22 cellular contexts compared by ENCODE assay signal in the genomic region with DNA sequence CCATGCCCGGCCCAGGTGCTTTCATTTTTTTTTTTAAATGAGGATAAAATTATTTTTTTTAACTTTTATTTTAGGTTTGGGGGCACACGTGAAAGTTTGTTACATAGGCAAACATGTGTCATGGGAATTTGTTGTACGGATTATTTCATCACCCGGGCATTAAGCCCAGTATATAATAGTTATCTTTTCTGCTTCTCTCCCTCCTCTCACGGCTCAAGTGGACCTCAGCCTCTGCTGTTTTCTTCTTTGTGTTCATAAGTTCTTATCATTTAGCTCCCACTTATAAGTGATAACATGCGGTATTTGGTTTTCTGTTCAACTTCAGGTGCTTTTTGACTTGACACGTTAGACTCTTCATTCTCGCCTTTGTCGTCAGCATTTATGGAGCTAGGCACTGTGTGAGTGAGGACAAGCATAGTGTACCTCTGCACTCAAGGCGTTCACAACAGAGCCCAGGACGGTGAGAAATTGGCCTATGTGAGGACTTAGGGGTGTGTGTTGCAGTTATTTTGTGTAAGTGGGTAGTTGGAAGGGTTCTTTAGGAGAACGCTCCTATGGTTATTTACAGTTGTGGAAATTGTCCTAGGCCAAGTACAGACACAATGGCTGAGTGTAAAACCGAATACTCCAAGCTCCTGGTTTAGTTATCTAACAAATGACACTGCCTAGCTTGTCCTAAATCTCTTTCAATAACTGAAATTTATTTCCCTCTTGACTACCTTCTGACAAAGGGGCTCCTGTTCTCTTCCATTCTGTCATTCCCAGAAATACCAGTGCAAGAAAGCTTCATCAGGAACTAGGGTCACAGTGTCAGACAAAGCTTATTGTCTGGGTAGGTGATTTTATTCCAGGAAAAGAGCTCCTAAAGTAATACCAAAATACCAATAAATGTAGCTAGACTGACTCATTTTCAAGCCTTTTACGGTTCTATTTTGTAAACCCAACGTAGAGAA.
DNase-seq lines count a peak whose midpoint lies in the region; FAIRE-seq and TF ChIP-seq lines count a peak whose summit lies in the region.
"Had no signal": no experiment of that assay in that cellular context is flagged by ENCODE, and none has a peak within 500 bp of the region (broad histone marks: within the 10 kb centered on the region; RNA-seq: fewer than 3 reads in every experiment).

No MANE protein-coding gene starts in this region.

- no peak overlapping the region for H3K9ac ChIP-seq in astrocyte (ENCODE audit: low read length)

- intact Hi-C loops in left ventricle myocardium inferior (cut with micrococcal nuclease), result loop anchor here (10.0 kb wide), 1 partner anchor 205 kb away; a partner anchor contains a TSS

- no peaks in the 10 kb centered on the region for H3K36me3 ChIP-seq in astrocyte (ENCODE audit: insufficient read depth, low read length)
- H3K36me3 ChIP-seq in left ventricle myocardium inferior, result no peaks in the 10 kb centered on the region
- H3K36me3 ChIP-seq: sigmoid colon, upper lobe of right lung had no signal

- H3K27me3 Mint-ChIP-seq in HFFc6 (ENCODE audit: insufficient read depth), result no peaks in the 10 kb centered on the region; the same call in 1 of the 2 replicates
- H3K27me3 Mint-ChIP-seq in astrocyte (ENCODE audit: low read depth, unreplicated experiment), result peaks cover 6% of the 10 kb centered on the region
- H3K27me3 Mint-ChIP-seq: stimulated activated naive CD8-positive, alpha-beta T cell treated with anti-CD3 and anti-CD28 coated beads, Interleukin-15, amount 100 ng/mL, for 72 hours had no signal

- H3K27me3 ChIP-seq in astrocyte (ENCODE audit: insufficient read depth, low read length) (no peaks in the 10 kb centered on the region), left ventricle myocardium inferior (ENCODE audit: low read depth) (no peaks in the 10 kb centered on the region)
- H3K27me3 ChIP-seq: sigmoid colon, upper lobe of right lung had no signal

- H3K4me3 Mint-ChIP-seq in HFFc6, result peak overlapping the region; percentile 6; the same call in 1 of the 2 replicates
- H3K4me3 Mint-ChIP-seq in astrocyte (ENCODE audit: unreplicated experiment), result no peak overlapping the region
- H3K4me3 Mint-ChIP-seq: activated T-helper 1 cell treated with anti-CD3 and anti-CD28 coated beads, Interleukin-12 subunit alpha, Interleukin-12 subunit beta, Interleukin-2, Interleukin-4 antibody, amounts not matched to agents 30 ng/mL and 10 ng/mL and 1 ng/mL, durations not matched to agents 14 hours and 24 hours and 36 hours; stimulated activated naive CD8-positive, alpha-beta T cell treated with anti-CD3 and anti-CD28 coated beads, Interleukin-15, amount 100 ng/mL, for 72 hours had no signal

- H3K36me3 Mint-ChIP-seq in HFFc6 (ENCODE audit: low read depth) (peaks cover 4% of the 10 kb centered on the region; the same call in 1 of the 2 replicates), astrocyte (ENCODE audit: low read depth, unreplicated experiment) (no peaks in the 10 kb centered on the region)

- no peak overlapping the region for H2AFZ ChIP-seq in astrocyte (ENCODE audit: low read depth, low read length)

- no peak for TF ChIP-seq CTCF in HFFc6 (IDR thresholded peaks at IDR 0.05)
- no peak for TF ChIP-seq CTCF in astrocyte (IDR thresholded peaks at IDR 0.05; ENCODE audit: insufficient read depth, low read depth, low read length)
- no peak for TF ChIP-seq CTCF in left ventricle myocardium inferior (IDR thresholded peaks at IDR 0.05; ENCODE audit: borderline replicate concordance)

- no peak overlapping the region for H3K4me3 ChIP-seq in astrocyte (ENCODE audit: insufficient read depth, low read depth, low read length)
- H3K4me3 ChIP-seq in left ventricle myocardium inferior, result no peak overlapping the region
- H3K4me3 ChIP-seq: sigmoid colon, upper lobe of right lung had no signal

- TF ChIP-seq POLR2A in GM12892 (IDR thresholded peaks at IDR 0.05; ENCODE audit: low read depth, low read length), result no peak

- H3K27ac ChIP-seq in astrocyte (ENCODE audit: low read depth, low read length) (peak overlapping the region; percentile 29), left ventricle myocardium inferior (replicated peaks) (peak overlapping the region; percentile 4)
- H3K27ac ChIP-seq: HL-60, sigmoid colon, upper lobe of right lung had no signal

- no peaks in the 10 kb centered on the region for H4K20me1 ChIP-seq in astrocyte (ENCODE audit: insufficient read depth, low read length)

- H3K9me3 Mint-ChIP-seq in HFFc6 (no peaks in the 10 kb centered on the region), astrocyte (ENCODE audit: unreplicated experiment) (no peaks in the 10 kb centered on the region)
- H3K9me3 Mint-ChIP-seq: activated T-helper 1 cell treated with anti-CD3 and anti-CD28 coated beads, Interleukin-12 subunit alpha, Interleukin-12 subunit beta, Interleukin-2, Interleukin-4 antibody, amounts not matched to agents 30 ng/mL and 10 ng/mL and 1 ng/mL, durations not matched to agents 14 hours and 24 hours and 36 hours had no signal

- FAIRE-seq in astrocyte (lab: Jason Lieb, UNC) (no peak), GM12892 (lab: Jason Lieb, UNC) (no peak)
- FAIRE-seq: GM18507 had no signal

- H3K4me1 Mint-ChIP-seq in HFFc6 (ENCODE audit: low read depth), result peaks cover 56% of the 10 kb centered on the region
- H3K4me1 Mint-ChIP-seq in astrocyte (ENCODE audit: low read depth, unreplicated experiment), result peaks cover 46% of the 10 kb centered on the region
- H3K4me1 Mint-ChIP-seq: stimulated activated naive CD8-positive, alpha-beta T cell treated with anti-CD3 and anti-CD28 coated beads, Interleukin-15, amount 100 ng/mL, for 72 hours had no signal

- peak overlapping the region; percentile 48 for H3K4me2 ChIP-seq in astrocyte (ENCODE audit: low read length)

- H3K9me3 ChIP-seq in astrocyte (ENCODE audit: insufficient read depth, low read depth, low read length), result no peaks in the 10 kb centered on the region
- no peaks in the 10 kb centered on the region for H3K9me3 ChIP-seq in left ventricle myocardium inferior (replicated peaks)
- H3K9me3 ChIP-seq: sigmoid colon, upper lobe of right lung had no signal

- H3K4me1 ChIP-seq in astrocyte (ENCODE audit: insufficient read depth, low read length), result peaks cover 26% of the 10 kb centered on the region
- peaks cover 14% of the 10 kb centered on the region for H3K4me1 ChIP-seq in left ventricle myocardium inferior
- H3K4me1 ChIP-seq: upper lobe of right lung had no signal

- no peak for DNase-seq in HFFc6
- DNase-seq in astrocyte (ENCODE audit: low read depth), result peak; percentile 14
- no peak for DNase-seq in left ventricle myocardium inferior
- DNase-seq in pulmonary artery endothelial cell (ENCODE audit: low read depth, low spot score), result peak; percentile 20
- DNase-seq in NCI-H82 (lab: John Stamatoyannopoulos, UW), result no peak
- no peak for DNase-seq in NCI-H187 treated with DMSO at 0.1 percent for 48 hours (lab: John Stamatoyannopoulos, UW)
- DNase-seq in GM12892 (ENCODE audit: insufficient read length), result no peak
- DNase-seq: caudate nucleus; effector CD4-positive, alpha-beta T cell; KBM-7; NCI-H1092 treated with DMSO at 0.1 percent for 48 hours; NCI-H2081 treated with DMSO at 0.1 percent for 48 hours; NCI-H510A treated with DMSO at 0.1 percent for 48 hours; SHP77 treated with DMSO at 0.1 percent for 48 hours; sigmoid colon; stimulated activated CD4-positive, alpha-beta T cell treated with anti-CD3 and anti-CD28 coated beads, Interleukin-1b, Interleukin-23, amount 100 ng/mL, for 48 hours; stimulated activated naive CD8-positive, alpha-beta T cell treated with anti-CD3 and anti-CD28 coated beads, Interleukin-15, amount 100 ng/mL, for 72 hours; T-helper 2 cell; upper lobe of right lung had no signal

- H3K79me2 ChIP-seq in astrocyte (ENCODE audit: insufficient read depth, low read length), result no peaks in the 10 kb centered on the region

- no peak overlapping the region for H3K27ac Mint-ChIP-seq in HFFc6
- H3K27ac Mint-ChIP-seq in astrocyte (ENCODE audit: unreplicated experiment), result peak overlapping the region; percentile 56
- H3K27ac Mint-ChIP-seq: activated T-helper 1 cell treated with anti-CD3 and anti-CD28 coated beads, Interleukin-12 subunit alpha, Interleukin-12 subunit beta, Interleukin-2, Interleukin-4 antibody, amounts not matched to agents 30 ng/mL and 10 ng/mL and 1 ng/mL, durations not matched to agents 14 hours and 24 hours and 36 hours had no signal

Comparison
In these comparisons a context has a peak if more than half of its experiments do, and no peak if none do; other contexts are left out.
1. DNase-seq: peak in astrocyte (single experiment) and pulmonary artery endothelial cell (single experiment); none in HFFc6 (single experiment), left ventricle myocardium inferior (single experiment), NCI-H82 (single experiment), NCI-H187 treated with DMSO at 0.1 percent for 48 hours (single experiment) and GM12892 (single experiment).